Comparison of ENCODE assay signal across 10 cellular contexts in genomic region chr6:77463881-77464867, GRCh38. TPM values are rescaled to one million over a fixed set of nuclear protein-coding genes. Genes with fewer than 3 reads are reported as not detected.
DNase-seq lines count a peak whose midpoint lies in the region; ATAC-seq and TF ChIP-seq lines count a peak whose summit lies in the region.
"Had no signal": no experiment of that assay in that cellular context is flagged by ENCODE, and none has a peak within 500 bp of the region (broad histone marks: within the 10 kb centered on the region; RNA-seq: fewer than 3 reads in every experiment).

No MANE protein-coding gene starts in this region.

- peak overlapping the region; percentile 77 for H3K9ac ChIP-seq in mesendoderm (ENCODE audit: low read length)

- H3K27me3 ChIP-seq in dorsolateral prefrontal cortex = peaks cover 0 to 87% (median 45%) of the 10 kb centered on the region in 45 donors
- H3K27me3 ChIP-seq in mesendoderm (ENCODE audit: insufficient read depth, low read length, poor library complexity) = peaks cover 4% of the 10 kb centered on the region
- peaks cover 57% of the 10 kb centered on the region for H3K27me3 ChIP-seq in upper lobe of right lung
- H3K27me3 ChIP-seq in effector memory CD4-positive, alpha-beta T cell (replicated peaks; ENCODE audit: control insufficient read depth, insufficient read depth, low read length, poor library complexity, severe bottlenecking) = peaks cover 7% of the 10 kb centered on the region

- no peak overlapping the region for H4K5ac ChIP-seq in mesendoderm (ENCODE audit: low read length)

- peak overlapping the region; percentile 100 for H3K4me2 ChIP-seq in mesendoderm (ENCODE audit: low read length)

- H3K36me3 ChIP-seq in mesendoderm (ENCODE audit: control insufficient read depth, insufficient read depth, low read length) (no peaks in the 10 kb centered on the region), upper lobe of right lung (no peaks in the 10 kb centered on the region)
- no peaks in the 10 kb centered on the region for H3K36me3 ChIP-seq in effector memory CD4-positive, alpha-beta T cell (ENCODE audit: control insufficient read depth, insufficient read depth, low read length)

- TF ChIP-seq CTCF in dorsolateral prefrontal cortex (IDR thresholded peaks at IDR 0.05 in 54 of 56, conservative IDR thresholded peaks at IDR 0.05 in 2 of 56; ENCODE audit: low read depth in 1 of 56, partially characterized antibody in 56 of 56) = no peak
- TF ChIP-seq CTCF in upper lobe of right lung (IDR thresholded peaks at IDR 0.05) = no peak

- H3K4me1 ChIP-seq in mesendoderm (ENCODE audit: control insufficient read depth, low read depth, low read length) (no peaks in the 10 kb centered on the region), upper lobe of right lung (peaks cover 13% of the 10 kb centered on the region)
- H3K4me1 ChIP-seq in effector memory CD4-positive, alpha-beta T cell (ENCODE audit: control insufficient read depth, insufficient read depth, low read length, poor library complexity, severe bottlenecking) = no peaks in the 10 kb centered on the region

- ATAC-seq in upper lobe of right lung (no peak), HG03025 (IDR thresholded peaks at IDR 0.05; ENCODE audit: low FRiP score, unreplicated experiment) (no peak)

- peak overlapping the region; percentile 84 for H3K56ac ChIP-seq in mesendoderm (ENCODE audit: low read length)

- no peak overlapping the region for H3K4ac ChIP-seq in mesendoderm (ENCODE audit: low read depth, low read length)

- no peak overlapping the region for H3K18ac ChIP-seq in mesendoderm (ENCODE audit: low read length)

- intact Hi-C loops in dorsolateral prefrontal cortex (cut with DNase I) = loop anchor here in 1 of 2 donors (5.0 kb wide), 1 partner anchor 1532 kb away; no protein-coding TSS in a partner anchor
- intact Hi-C loops in upper lobe of right lung (cut with DNase I) = no loop called here

- H2AK5ac ChIP-seq in mesendoderm (ENCODE audit: low read length) = no peak overlapping the region

- peak overlapping the region in 36 of 59 donors; percentile 16 to 77 (median 62) for H3K27ac ChIP-seq in dorsolateral prefrontal cortex
- no peak overlapping the region for H3K27ac ChIP-seq in mesendoderm (ENCODE audit: low read depth, low read length)
- H3K27ac ChIP-seq in upper lobe of right lung = no peak overlapping the region
- no peak overlapping the region for H3K27ac ChIP-seq in effector memory CD4-positive, alpha-beta T cell (ENCODE audit: insufficient read depth, low read length, poor library complexity, severe bottlenecking)

- DNase-seq in activated gamma-delta T cell (lab: John Stamatoyannopoulos, UW) (peak; percentile 7), activated gamma-delta T cell treated with Interleukin-2 at 50 U/mL for 16 hours (no peak), dorsolateral prefrontal cortex (peak in 3 of 10 donors; percentile 35 to 46 (median 41)), mesendoderm (peak; percentile 90), upper lobe of right lung (peak; percentile 57), NCI-H1436 treated with DMSO at 0.1 percent for 48 hours (lab: John Stamatoyannopoulos, UW) (no peak)
- DNase-seq in effector memory CD4-positive, alpha-beta T cell = no peak
- DNase-seq: activated CD4-positive, alpha-beta T cell treated with anti-CD3 and anti-CD28 coated beads for 48 hours had no signal

- H3K79me1 ChIP-seq in mesendoderm (ENCODE audit: low read length) = no peaks in the 10 kb centered on the region

- H3K9me3 ChIP-seq in upper lobe of right lung = no peaks in the 10 kb centered on the region
- no peaks in the 10 kb centered on the region for H3K9me3 ChIP-seq in effector memory CD4-positive, alpha-beta T cell (ENCODE audit: control insufficient read depth, low read length)

- H3K4me3 ChIP-seq in dorsolateral prefrontal cortex (peak overlapping the region; percentile 10 to 76 (median 56)), mesendoderm (ENCODE audit: low read length) (peak overlapping the region; percentile 62), upper lobe of right lung (peak overlapping the region; percentile 32)
- no peak overlapping the region for H3K4me3 ChIP-seq in effector memory CD4-positive, alpha-beta T cell (ENCODE audit: insufficient read depth, low read depth, low read length, poor library complexity, severe bottlenecking)

- no peak overlapping the region for H3K23ac ChIP-seq in mesendoderm (ENCODE audit: low read length)

- H4K8ac ChIP-seq in mesendoderm (ENCODE audit: low read depth, low read length) = no peak overlapping the region

- no peak overlapping the region for H2BK120ac ChIP-seq in mesendoderm (ENCODE audit: low read depth, low read length)

- no peaks in the 10 kb centered on the region for H3K79me2 ChIP-seq in mesendoderm (ENCODE audit: control insufficient read depth, insufficient read depth, low read length)

- no peak overlapping the region for H2BK15ac ChIP-seq in mesendoderm (replicated peaks; ENCODE audit: low read depth)

- no CpG with 5 or more reads among the region's 61 CpGs for WGBS in mesendoderm (ENCODE audit: extremely low coverage, insufficient coverage, low lambda C conversion rate)

- no peak overlapping the region for H2BK5ac ChIP-seq in mesendoderm (ENCODE audit: low read length)

RNA-seq across cellular contexts. Expression of gene HTR1B, which starts 0.9 kb away (rescaled TPM):
- total RNA-seq in dorsolateral prefrontal cortex (10 to 100 TPM in 12 of 120 experiments, 1 to 10 TPM in 108; 2.1 to 15.6 (median 6.5) TPM), upper lobe of right lung (0.84 TPM)
- polyA plus RNA-seq in mesendoderm (2013, experiment 1 of 2) = 0.38 TPM
- polyA plus RNA-seq in mesendoderm (2013, experiment 2 of 2) = 0.42 TPM
- total RNA-seq: M059J had no signal

Comparison
In these comparisons a context has a peak if more than half of its experiments do, and no peak if none do; other contexts are left out.
1. DNase-seq: peak in activated gamma-delta T cell (single experiment), mesendoderm (single experiment) and upper lobe of right lung (single experiment); none in activated gamma-delta T cell treated with Interleukin-2 at 50 U/mL for 16 hours (single experiment), NCI-H1436 treated with DMSO at 0.1 percent for 48 hours (single experiment) and effector memory CD4-positive, alpha-beta T cell (0 of 3).
2. H3K27ac ChIP-seq: peak in dorsolateral prefrontal cortex (36 of 59); none in mesendoderm (single experiment), upper lobe of right lung (single experiment) and effector memory CD4-positive, alpha-beta T cell (single experiment).